ENCODE assay signal across 6 cellular contexts in the genomic region with DNA sequence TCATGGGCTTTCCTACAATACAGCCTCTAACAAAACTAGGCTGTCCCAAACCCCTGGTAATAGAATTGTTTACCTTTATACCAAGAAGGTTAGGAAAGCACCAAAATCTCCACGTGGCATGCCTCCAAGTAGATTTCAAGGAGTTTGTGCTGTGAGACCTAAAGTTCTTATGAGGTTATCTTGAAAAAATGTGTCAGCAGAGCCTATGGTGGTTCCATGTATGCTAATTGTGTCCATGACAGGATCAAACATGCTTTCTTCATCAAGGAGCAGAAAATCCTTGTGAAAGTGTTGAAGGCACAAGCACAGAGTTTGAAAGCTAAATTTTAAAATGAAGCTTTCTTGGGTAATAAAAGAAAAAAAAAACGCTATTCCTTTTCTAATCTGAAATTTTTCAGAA. TPM values are rescaled to one million over a fixed set of nuclear protein-coding genes. Genes with fewer than 3 reads are reported as not detected.
"Had no signal": no experiment of that assay in that cellular context is flagged by ENCODE, and none has a peak within 500 bp of the region (broad histone marks: within the 10 kb centered on the region; RNA-seq: fewer than 3 reads in every experiment).

No MANE protein-coding gene starts in this region.

- H3K27ac Mint-ChIP-seq: GM23338, H9 had no signal

- H3K4me3 ChIP-seq: GM23338 had no signal

- DNase-seq: H9, HCEC 1CT, IMR-90 had no signal

- H3K4me2 ChIP-seq: GM23338 had no signal

- H3K4me3 Mint-ChIP-seq: GM23338, H9 had no signal

- H3K4me1 Mint-ChIP-seq: GM23338, H9 had no signal

- ATAC-seq: GM23338 had no signal

RNA-seq across cellular contexts. Expression of a gene that starts 36.2 kb away (rescaled TPM):
- total RNA-seq: GM23338, H1, HT-29, IMR-90 had no signal
- polyA plus RNA-seq: H1, IMR-90 had no signal
